8 cellular contexts compared by ENCODE assay signal in the genomic region with DNA sequence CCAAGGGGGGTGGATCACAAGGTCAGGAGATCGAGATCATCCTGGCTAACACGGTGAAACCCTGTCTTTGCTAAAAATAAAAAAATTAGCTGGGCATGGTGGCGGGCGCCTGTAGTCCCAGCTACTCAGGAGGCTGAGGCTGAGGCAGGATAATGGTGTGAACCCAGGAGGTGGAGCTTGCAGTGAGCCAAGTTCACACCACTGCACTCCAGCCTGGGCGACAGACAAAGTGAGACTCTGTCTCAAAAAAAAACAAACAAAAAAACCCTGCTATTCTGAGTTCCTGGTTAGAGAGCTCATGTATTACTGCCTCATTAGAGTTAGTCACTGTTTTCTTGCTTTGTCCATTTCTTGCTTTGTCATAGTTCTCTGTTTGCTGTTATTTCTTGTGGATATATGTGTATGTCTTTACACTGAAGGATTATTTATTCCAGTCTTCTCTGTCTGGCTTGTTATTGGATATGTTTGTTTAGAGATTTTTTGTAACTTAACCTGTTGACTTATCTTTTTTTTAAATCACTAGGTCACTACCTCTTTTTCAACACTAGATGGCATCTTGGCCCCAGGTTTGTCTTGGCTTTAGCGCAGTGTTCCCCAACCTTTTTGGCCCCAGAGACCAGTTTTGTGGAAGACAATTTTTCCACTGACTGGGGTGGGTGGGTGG. TPM values are rescaled to one million over a fixed set of nuclear protein-coding genes. Genes with fewer than 3 reads are reported as not detected.
A peak's percentile ranks its signal among the peaks of the same experiment; 100 is the strongest.
DNase-seq lines count a peak whose midpoint lies in the region; TF ChIP-seq lines count a peak whose summit lies in the region.

No MANE protein-coding gene starts in this region.

- H3K9me3 ChIP-seq in MM.1S (replicated peaks; ENCODE audit: insufficient read depth, low read length) (no peaks in the 10 kb centered on the region), breast epithelium (peaks cover 9 to 17% of the 10 kb centered on the region in 2 donors)

- no peak overlapping the region for H3K27ac Mint-ChIP-seq in osteocyte (ENCODE audit: unreplicated experiment)

- TF ChIP-seq CTCF in MM.1S (IDR thresholded peaks at IDR 0.05; ENCODE audit: low read length) = peak; percentile 51
- peak in 2 of 3 donors; percentile 22 to 50 for TF ChIP-seq CTCF in breast epithelium (IDR thresholded peaks at IDR 0.05)
- peak; percentile 38 for TF ChIP-seq CTCF in osteocyte (IDR thresholded peaks at IDR 0.05)

- peaks cover 17% of the 10 kb centered on the region for H3K36me3 Mint-ChIP-seq in osteocyte (ENCODE audit: unreplicated experiment)

- H3K9me2 ChIP-seq in MM.1S (replicated peaks; ENCODE audit: insufficient read depth, low read length) = no peaks in the 10 kb centered on the region

- H3K79me2 ChIP-seq in MM.1S (ENCODE audit: low read length) = peaks cover 84% of the 10 kb centered on the region

- H3K4me3 Mint-ChIP-seq in osteocyte (ENCODE audit: unreplicated experiment) = no peak overlapping the region

- H3K4me1 Mint-ChIP-seq in osteocyte (ENCODE audit: unreplicated experiment) = peaks cover 22% of the 10 kb centered on the region

- no peaks in the 10 kb centered on the region for H3K27me3 Mint-ChIP-seq in osteocyte (ENCODE audit: unreplicated experiment)

- intact Hi-C loops in breast epithelium (cut with DNase I; ENCODE audit: low total_unique reads) = no loop called here

- peaks cover 12% of the 10 kb centered on the region for H3K4me1 ChIP-seq in MM.1S (ENCODE audit: low read length)
- H3K4me1 ChIP-seq in breast epithelium = peaks cover 3 to 10% of the 10 kb centered on the region in 2 donors

- TF ChIP-seq POLR2A in breast epithelium (IDR thresholded peaks at IDR 0.05) = no peak

- H3K27me3 ChIP-seq in MM.1S (replicated peaks; ENCODE audit: insufficient read depth, low read length) = no peaks in the 10 kb centered on the region
- H3K27me3 ChIP-seq in breast epithelium = no peaks in the 10 kb centered on the region

- DNase-seq in NCI-H748 (lab: John Stamatoyannopoulos, UW; ENCODE audit: unreplicated experiment) (peak; percentile 9), NCI-H748 treated with DMSO at 0.1 percent for 48 hours (lab: John Stamatoyannopoulos, UW) (no peak), MM.1S (peak; percentile 23), breast epithelium (ENCODE audit: low spot score in 2 of 2) (no peak), osteocyte (ENCODE audit: extremely low spot score, unreplicated experiment) (no peak), activated T-cell treated with anti-CD3 and anti-CD28 coated beads for 4 hours (no peak), HT-29 (ENCODE audit: low spot score) (no peak), NCI-H1930 (lab: John Stamatoyannopoulos, UW) (no peak)

- H3K36me3 ChIP-seq in MM.1S (replicated peaks; ENCODE audit: insufficient read depth, low read length) (no peaks in the 10 kb centered on the region), breast epithelium (no peaks in the 10 kb centered on the region)

- H3F3A ChIP-seq in MM.1S (ENCODE audit: insufficient read depth, low read length) = 0 out of 2 replicates have a peak, but pooled peaks cover 2% of the 10 kb centered on the region

- H3K27ac ChIP-seq in MM.1S (ENCODE audit: low read length) (no peak overlapping the region), breast epithelium (no peak overlapping the region)

- H3K9me3 Mint-ChIP-seq in osteocyte (ENCODE audit: unreplicated experiment) = peaks cover 10% of the 10 kb centered on the region

- H4K20me1 ChIP-seq in MM.1S (ENCODE audit: insufficient read depth, low read length) = peaks cover 4% of the 10 kb centered on the region; the same call in 1 of the 2 replicates

- H3K4me3 ChIP-seq in MM.1S (ENCODE audit: low read length) (no peak overlapping the region), breast epithelium (no peak overlapping the region)

- no peak overlapping the region for H3K4me2 ChIP-seq in MM.1S (ENCODE audit: low read depth, low read length)

- H3K9ac ChIP-seq in MM.1S (ENCODE audit: low read length) = no peak overlapping the region

- no peak overlapping the region for H2AFZ ChIP-seq in MM.1S (ENCODE audit: low read length)

RNA-seq across cellular contexts. Expression of gene TTLL4, which starts 17.0 kb away (rescaled TPM):
- 10 to 100 TPM in 2 of 3 donors, 1 to 10 TPM in 1; 8.3 to 34.7 (median 29.0) TPM for total RNA-seq in breast epithelium
- total RNA-seq in osteocyte = 23.7 and 28.6 TPM in 2 replicates
- total RNA-seq in HT-29 (2014; rRNA removed; shearing (Covaris generic)) = 22.8 and 33.3 TPM in 2 replicates

RNA-seq across cellular contexts. Expression of gene CYP27A1, which starts 54.3 kb away (rescaled TPM):
- total RNA-seq in breast epithelium (10 to 100 TPM; 25.6 to 65.0 (median 28.8) TPM), osteocyte (3.2 and 4.1 TPM in 2 replicates)
- total RNA-seq in HT-29 (2014; rRNA removed; shearing (Covaris generic)) = 1.4 and 2.4 TPM in 2 replicates

RNA-seq across cellular contexts. Expression of gene STK36, which starts 55.7 kb away (rescaled TPM):
- total RNA-seq in breast epithelium (10 to 100 TPM; 22.2 to 78.0 (median 35.7) TPM), osteocyte (60.7 and 67.8 TPM in 2 replicates)
- 17.9 and 22.4 TPM in 2 replicates for total RNA-seq in HT-29 (2014; rRNA removed; shearing (Covaris generic))

RNA-seq across cellular contexts. Expression of gene RNF25, which starts 55.8 kb away (rescaled TPM):
- 10 to 100 TPM; 22.7 to 25.9 (median 23.0) TPM for total RNA-seq in breast epithelium
- total RNA-seq in osteocyte = 35.7 and 36.7 TPM in 2 replicates
- 44.6 and 55.8 TPM in 2 replicates for total RNA-seq in HT-29 (2014; rRNA removed; shearing (Covaris generic))

Comparison
In these comparisons a context has a peak if more than half of its experiments do, and no peak if none do; other contexts are left out.
1. DNase-seq: peak in NCI-H748 (single experiment) and MM.1S (single experiment); none in NCI-H748 treated with DMSO at 0.1 percent for 48 hours (single experiment), breast epithelium (0 of 2), osteocyte (single experiment), activated T-cell treated with anti-CD3 and anti-CD28 coated beads for 4 hours (single experiment), HT-29 (single experiment) and NCI-H1930 (0 of 2).
2. Peak in every context shown above with its lines, with median percentiles within 50 percentile points of each other: CTCF ChIP-seq.